11 cellular contexts compared by ENCODE assay signal in the genomic region with DNA sequence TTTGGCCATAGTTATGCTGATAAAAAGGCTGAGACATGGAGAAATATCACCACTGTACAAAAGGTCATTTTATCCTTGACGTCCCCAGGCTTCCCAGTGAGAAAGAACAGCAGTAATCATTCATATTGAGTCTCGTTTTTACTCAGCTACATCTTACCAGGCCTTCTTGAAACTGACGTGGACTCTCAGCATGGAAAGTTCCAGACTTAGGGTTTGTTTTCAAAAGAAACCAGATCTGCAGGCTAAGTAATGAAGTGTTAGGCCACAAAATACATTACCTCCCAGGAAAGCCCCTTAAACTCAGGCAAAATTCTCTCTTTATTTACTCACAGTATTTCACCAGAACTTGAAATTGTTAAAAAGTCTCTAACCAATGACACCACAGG.
DNase-seq lines count a peak whose midpoint lies in the region; ATAC-seq lines count a peak whose summit lies in the region.
"Had no signal": no experiment of that assay in that cellular context is flagged by ENCODE, and none has a peak within 500 bp of the region (broad histone marks: within the 10 kb centered on the region; RNA-seq: fewer than 3 reads in every experiment).

No MANE protein-coding gene starts in this region.

- H3K4me3 Mint-ChIP-seq in stimulated activated naive CD8-positive, alpha-beta T cell treated with anti-CD3 and anti-CD28 coated beads, Interleukin-15, Interleukin-2, amounts not matched to agents 100 ng/mL and 50 ng/mL, for 24 hours = peak overlapping the region; percentile 73

- H3K27me3 Mint-ChIP-seq in stimulated activated naive CD8-positive, alpha-beta T cell treated with anti-CD3 and anti-CD28 coated beads, Interleukin-15, Interleukin-2, amounts not matched to agents 100 ng/mL and 50 ng/mL, for 24 hours = no peaks in the 10 kb centered on the region

- no peaks in the 10 kb centered on the region for H3K9me3 Mint-ChIP-seq in stimulated activated naive CD8-positive, alpha-beta T cell treated with anti-CD3 and anti-CD28 coated beads, Interleukin-15, Interleukin-2, amounts not matched to agents 100 ng/mL and 50 ng/mL, for 24 hours

- peak overlapping the region; percentile 99 for H3K27ac Mint-ChIP-seq in stimulated activated naive CD8-positive, alpha-beta T cell treated with anti-CD3 and anti-CD28 coated beads, Interleukin-15, Interleukin-2, amounts not matched to agents 100 ng/mL and 50 ng/mL, for 24 hours

- H3K36me3 Mint-ChIP-seq in stimulated activated naive CD8-positive, alpha-beta T cell treated with anti-CD3 and anti-CD28 coated beads, Interleukin-15, Interleukin-2, amounts not matched to agents 100 ng/mL and 50 ng/mL, for 24 hours (ENCODE audit: low read depth) = peaks cover 5% of the 10 kb centered on the region

- peak; percentile 21 to 42 for DNase-seq in stimulated activated CD4-positive, alpha-beta T cell treated with anti-CD3 and anti-CD28 coated beads, Interleukin-2, amount 100 ng/mL, for 24 hours
- DNase-seq in stimulated activated CD4-positive, alpha-beta T cell treated with anti-CD3 and anti-CD28 coated beads, Interleukin-4, amount 100 ng/mL, for 1 hour = no peak
- DNase-seq in H4 (ENCODE audit: low spot score) = no peak
- no peak for DNase-seq in mesenteric fat pad (ENCODE audit: low spot score)
- no peak for DNase-seq in NCI-H2196 treated with DMSO at 0.1 percent for 48 hours (lab: John Stamatoyannopoulos, UW; ENCODE audit: unreplicated experiment)
- DNase-seq: BE2C, brain microvascular endothelial cell, T-helper 9 cell had no signal

- ATAC-seq in HG02588 (IDR thresholded peaks at IDR 0.05; ENCODE audit: unreplicated experiment) (peak; percentile 66), HG03565 (IDR thresholded peaks at IDR 0.05; ENCODE audit: unreplicated experiment) (peak; percentile 49)

- H3K4me1 Mint-ChIP-seq in stimulated activated naive CD8-positive, alpha-beta T cell treated with anti-CD3 and anti-CD28 coated beads, Interleukin-15, Interleukin-2, amounts not matched to agents 100 ng/mL and 50 ng/mL, for 24 hours (ENCODE audit: low read depth) = peaks cover 86% of the 10 kb centered on the region

Comparison
In these comparisons a context has a peak if more than half of its experiments do, and no peak if none do; other contexts are left out.
1. DNase-seq: peak in stimulated activated CD4-positive, alpha-beta T cell treated with anti-CD3 and anti-CD28 coated beads, Interleukin-2, amount 100 ng/mL, for 24 hours (2 of 2); none in stimulated activated CD4-positive, alpha-beta T cell treated with anti-CD3 and anti-CD28 coated beads, Interleukin-4, amount 100 ng/mL, for 1 hour (single experiment), H4 (single experiment), mesenteric fat pad (single experiment) and NCI-H2196 treated with DMSO at 0.1 percent for 48 hours (single experiment).